ENCODE assay signal across 8 cellular contexts in the genomic region with DNA sequence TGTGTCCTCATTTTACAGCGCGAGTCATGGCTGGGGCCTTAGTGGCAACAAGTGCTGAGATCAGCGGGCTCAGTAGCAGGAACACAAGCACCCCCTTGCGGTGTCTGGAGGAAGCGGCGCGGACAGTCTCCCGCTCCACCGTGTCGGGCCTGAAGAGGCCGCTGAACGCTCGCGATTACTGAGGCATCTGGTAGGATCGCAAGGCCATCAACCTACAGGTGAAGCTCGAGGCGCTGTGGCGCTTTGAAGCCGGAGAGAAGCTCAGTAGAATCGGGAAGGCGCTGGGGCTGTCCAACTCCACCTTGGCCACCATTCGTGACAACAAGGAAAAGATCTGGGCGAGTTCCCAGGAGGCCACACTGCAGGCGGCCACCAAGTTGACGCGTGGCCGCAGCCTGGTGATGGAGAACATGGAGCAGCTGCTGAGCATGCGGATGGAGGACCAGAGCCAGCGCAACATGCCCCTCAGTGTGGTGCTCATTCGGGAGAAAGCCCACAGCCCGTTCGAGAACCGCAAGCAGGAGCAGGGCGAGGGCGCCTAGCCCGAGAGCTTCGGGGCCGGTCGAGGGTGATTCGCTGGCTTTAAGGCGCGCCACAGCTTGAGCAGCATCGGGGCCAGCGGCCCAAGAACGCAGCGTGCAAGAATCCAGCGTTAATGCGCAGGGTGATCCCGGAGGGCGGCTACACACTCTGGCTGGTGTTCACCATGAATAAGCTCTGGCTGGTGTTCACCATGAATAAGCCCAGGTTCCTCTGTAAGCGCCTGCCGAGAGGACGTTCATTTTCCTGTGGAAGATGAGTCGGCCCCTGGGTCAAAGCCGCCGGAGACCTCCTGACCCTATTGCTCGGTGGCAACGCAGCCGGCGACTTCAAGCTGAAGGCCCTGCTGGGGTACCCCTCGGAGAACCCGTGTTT. TPM values are rescaled to one million over a fixed set of nuclear protein-coding genes. Genes with fewer than 3 reads are reported as not detected.
DNase-seq lines count a peak whose midpoint lies in the region; ATAC-seq, FAIRE-seq and TF ChIP-seq lines count a peak whose summit lies in the region.

No MANE protein-coding gene starts in this region.

- peak overlapping the region; percentile 56 for H3K27ac Mint-ChIP-seq in osteocyte (ENCODE audit: unreplicated experiment)

- H3K9me3 Mint-ChIP-seq in activated T-cell treated with anti-CD3 and anti-CD28 coated beads, Interleukin-2, amount 50 U/mL, for 4 hours = no peaks in the 10 kb centered on the region
- H3K9me3 Mint-ChIP-seq in osteocyte (ENCODE audit: unreplicated experiment) = no peaks in the 10 kb centered on the region

- peak; percentile 70 for ATAC-seq in GM18505 (IDR thresholded peaks at IDR 0.05; ENCODE audit: unreplicated experiment)
- peak; percentile 93 to 97 for ATAC-seq in activated T-cell treated with anti-CD3 and anti-CD28 coated beads, Interleukin-2, amount 50 U/mL, for 4 hours
- ATAC-seq in thoracic aorta (ENCODE audit: insufficient number of reproducible peaks, low FRiP score, low read depth) = peak; percentile 74
- ATAC-seq in HG03571 (IDR thresholded peaks at IDR 0.05; ENCODE audit: unreplicated experiment) = no peak

- no peaks in the 10 kb centered on the region for H3K9me3 ChIP-seq in thoracic aorta

- H3K36me3 ChIP-seq in thoracic aorta = peaks cover 16% of the 10 kb centered on the region

- H3K4me1 Mint-ChIP-seq in activated T-cell treated with anti-CD3 and anti-CD28 coated beads, Interleukin-2, amount 50 U/mL, for 4 hours (ENCODE audit: low read depth) = peaks cover 26% of the 10 kb centered on the region
- H3K4me1 Mint-ChIP-seq in osteocyte (ENCODE audit: unreplicated experiment) = peaks cover 5% of the 10 kb centered on the region

- no peaks in the 10 kb centered on the region for H3K27me3 Mint-ChIP-seq in activated T-cell treated with anti-CD3 and anti-CD28 coated beads, Interleukin-2, amount 50 U/mL, for 4 hours (ENCODE audit: low read depth)
- no peaks in the 10 kb centered on the region for H3K27me3 Mint-ChIP-seq in osteocyte (ENCODE audit: unreplicated experiment)

- no peak for FAIRE-seq in RCC 7860 (lab: Jason Lieb, UNC)

- peak; percentile 99 for TF ChIP-seq CTCF in fibroblast of villous mesenchyme (IDR thresholded peaks at IDR 0.05; ENCODE audit: insufficient read depth, low read depth, low read length)
- TF ChIP-seq CTCF in osteocyte (IDR thresholded peaks at IDR 0.05) = peak; percentile 72
- peak; percentile 89 for TF ChIP-seq CTCF in thoracic aorta (IDR thresholded peaks at IDR 0.05)

- peak overlapping the region; percentile 27 to 52 for H3K27ac ChIP-seq in thoracic aorta

- peaks cover 0 to 10% of the 10 kb centered on the region in 2 donors for H3K4me1 ChIP-seq in thoracic aorta (ENCODE audit: control insufficient read depth in 1 of 2, low read depth in 2 of 2)

- no peak for TF ChIP-seq POLR2A in GM18505 (IDR thresholded peaks at IDR 0.05; ENCODE audit: borderline replicate concordance, extremely low read depth, insufficient read depth, insufficient read length)

- peaks cover 9% of the 10 kb centered on the region for H3K36me3 Mint-ChIP-seq in activated T-cell treated with anti-CD3 and anti-CD28 coated beads, Interleukin-2, amount 50 U/mL, for 4 hours (ENCODE audit: insufficient read depth)
- peaks cover 14% of the 10 kb centered on the region for H3K36me3 Mint-ChIP-seq in osteocyte (ENCODE audit: unreplicated experiment)

- DNase-seq in HT-29 (ENCODE audit: low spot score) (peak; percentile 3), fibroblast of villous mesenchyme (ENCODE audit: low read depth) (peak; percentile 96), osteocyte (ENCODE audit: extremely low spot score, unreplicated experiment) (peak; percentile 88), thoracic aorta (ENCODE audit: low spot score) (peak; percentile 45), RCC 7860 (ENCODE audit: low spot score) (no peak)
- peak; percentile 91 for DNase-seq in activated T-cell treated with anti-CD3 and anti-CD28 coated beads, Interleukin-2, amount 50 U/mL, for 4 hours

- no peaks in the 10 kb centered on the region for H3K27me3 ChIP-seq in thoracic aorta (replicated peaks; ENCODE audit: insufficient read depth)

- no peak overlapping the region for H3K4me3 ChIP-seq in fibroblast of villous mesenchyme (ENCODE audit: low read depth, low read length)
- no peak overlapping the region for H3K4me3 ChIP-seq in thoracic aorta

- H3K4me3 Mint-ChIP-seq in activated T-cell treated with anti-CD3 and anti-CD28 coated beads, Interleukin-2, amount 50 U/mL, for 4 hours = no peak overlapping the region
- H3K4me3 Mint-ChIP-seq in osteocyte (ENCODE audit: unreplicated experiment) = no peak overlapping the region

RNA-seq across cellular contexts. Expression of gene MZF1, which starts 8.3 kb away (rescaled TPM):
- 92.5 and 94.8 TPM in 2 replicates for total RNA-seq in HT-29 (2014; rRNA removed; shearing (Covaris generic))
- 10 to 100 TPM; 12.4 to 16.9 (median 12.7) TPM for total RNA-seq in activated T-cell treated with anti-CD3 and anti-CD28 coated beads, Interleukin-2, amount 50 U/mL, for 4 hours
- total RNA-seq in fibroblast of villous mesenchyme (15.5 and 16.1 TPM in 2 replicates), osteocyte (25.3 and 30.9 TPM in 2 replicates), thoracic aorta (10 to 100 TPM; 44.9 to 46.8 TPM)

RNA-seq across cellular contexts. Expression of gene UBE2M, which starts 23.1 kb away (rescaled TPM):
- 201 and 242 TPM in 2 replicates for total RNA-seq in HT-29 (2014; rRNA removed; shearing (Covaris generic))
- total RNA-seq in activated T-cell treated with anti-CD3 and anti-CD28 coated beads, Interleukin-2, amount 50 U/mL, for 4 hours = 100 to 1,000 TPM; 138 to 155 (median 153) TPM
- total RNA-seq in fibroblast of villous mesenchyme = 78.3 and 81.6 TPM in 2 replicates
- 76.2 and 78.3 TPM in 2 replicates for total RNA-seq in osteocyte
- 10 to 100 TPM; 17.1 to 18.9 TPM for total RNA-seq in thoracic aorta

RNA-seq across cellular contexts. Expression of gene CHMP2A, which starts 26.6 kb away (rescaled TPM):
- total RNA-seq in HT-29 (2014; rRNA removed; shearing (Covaris generic)) = 236 and 268 TPM in 2 replicates
- 100 to 1,000 TPM; 117 to 128 (median 119) TPM for total RNA-seq in activated T-cell treated with anti-CD3 and anti-CD28 coated beads, Interleukin-2, amount 50 U/mL, for 4 hours
- total RNA-seq in fibroblast of villous mesenchyme (111 and 120 TPM in 2 replicates), osteocyte (130 and 132 TPM in 2 replicates), thoracic aorta (10 to 100 TPM; 90.3 to 98.8 TPM)

RNA-seq across cellular contexts. Expression of gene TRIM28, which starts 37.6 kb away (rescaled TPM):
- total RNA-seq in HT-29 (2014; rRNA removed; shearing (Covaris generic)) = 1,771 and 1,829 TPM in 2 replicates
- total RNA-seq in activated T-cell treated with anti-CD3 and anti-CD28 coated beads, Interleukin-2, amount 50 U/mL, for 4 hours = 100 to 1,000 TPM; 850 to 963 (median 920) TPM
- 295 and 389 TPM in 2 replicates for total RNA-seq in fibroblast of villous mesenchyme
- 333 and 354 TPM in 2 replicates for total RNA-seq in osteocyte
- total RNA-seq in thoracic aorta = 100 to 1,000 TPM; 192 to 204 TPM
